24 cellular contexts compared by ENCODE assay signal in the genomic region with DNA sequence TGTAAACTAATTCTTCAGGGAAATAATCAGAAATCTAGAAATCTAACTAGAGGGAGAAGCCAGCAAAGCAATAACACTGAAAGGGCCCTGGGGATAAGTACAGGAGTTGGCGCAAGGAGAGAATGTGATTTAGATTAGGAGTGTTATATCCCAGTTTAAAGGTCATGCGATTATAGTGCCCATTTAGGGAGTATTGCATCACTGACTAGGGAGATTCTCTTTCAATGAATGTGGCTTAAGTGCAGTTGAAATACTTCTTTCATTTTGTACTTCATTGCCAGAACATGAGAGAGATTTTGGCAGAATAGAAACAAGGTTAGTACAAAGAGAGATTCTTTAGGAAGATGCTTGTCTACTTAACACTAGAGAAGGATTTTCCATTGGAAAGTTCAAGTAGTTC. TPM values are rescaled to one million over a fixed set of nuclear protein-coding genes. Genes with fewer than 3 reads are reported as not detected.
DNase-seq lines count a peak whose midpoint lies in the region; ATAC-seq, FAIRE-seq and TF ChIP-seq lines count a peak whose summit lies in the region.
"Had no signal": no experiment of that assay in that cellular context is flagged by ENCODE, and none has a peak within 500 bp of the region (broad histone marks: within the 10 kb centered on the region; RNA-seq: fewer than 3 reads in every experiment).

No MANE protein-coding gene starts in this region.

- H3K4me3 Mint-ChIP-seq in glutamatergic neuron (ENCODE audit: unreplicated experiment) = peak overlapping the region; percentile 59
- H3K4me3 Mint-ChIP-seq: activated naive CD4-positive, alpha-beta T cell treated with anti-CD3 and anti-CD28 coated beads, Interleukin-2, amount 50 U/mL, for 24 hours; central memory CD8-positive, alpha-beta T cell; natural killer cell treated with Interleukin-12 subunit alpha and Interleukin-12 subunit beta and Interleukin-15 and Interleukin-18, amount 100 ng/mL, for 72 hours had no signal

- H3K36me3 ChIP-seq in adipocyte (ENCODE audit: control insufficient read depth, insufficient read depth, low read length, severe bottlenecking) = no peaks in the 10 kb centered on the region
- H3K36me3 ChIP-seq in pancreas = no peaks in the 10 kb centered on the region
- H3K36me3 ChIP-seq in left ventricle myocardium inferior = no peaks in the 10 kb centered on the region
- H3K36me3 ChIP-seq: right lobe of liver, thoracic aorta had no signal

- peaks cover 7% of the 10 kb centered on the region for H3K9me3 Mint-ChIP-seq in glutamatergic neuron (ENCODE audit: unreplicated experiment)
- H3K9me3 Mint-ChIP-seq: activated naive CD4-positive, alpha-beta T cell treated with anti-CD3 and anti-CD28 coated beads, Interleukin-2, amount 50 U/mL, for 24 hours; natural killer cell treated with Interleukin-12 subunit alpha and Interleukin-12 subunit beta and Interleukin-15 and Interleukin-18, amount 100 ng/mL, for 72 hours had no signal

- H3K27ac Mint-ChIP-seq in glutamatergic neuron (ENCODE audit: unreplicated experiment) = peak overlapping the region; percentile 60
- H3K27ac Mint-ChIP-seq: activated naive CD4-positive, alpha-beta T cell treated with anti-CD3 and anti-CD28 coated beads, Interleukin-2, amount 50 U/mL, for 24 hours; natural killer cell treated with Interleukin-12 subunit alpha and Interleukin-12 subunit beta and Interleukin-15 and Interleukin-18, amount 100 ng/mL, for 72 hours had no signal

- TF ChIP-seq CTCF in glutamatergic neuron (IDR thresholded peaks at IDR 0.05; ENCODE audit: partially characterized antibody, unreplicated experiment) = no peak
- no peak for TF ChIP-seq CTCF in pancreas (IDR thresholded peaks at IDR 0.05)
- TF ChIP-seq CTCF in left ventricle myocardium inferior (IDR thresholded peaks at IDR 0.05; ENCODE audit: borderline replicate concordance) = no peak

- WGBS in pancreas, 2 donors = 56 to 59% methylated on average over 2 of the region's 2 CpGs

- no peak overlapping the region for H3K9ac ChIP-seq in adipocyte (ENCODE audit: low read length)
- H3K9ac ChIP-seq: KMS-11 had no signal

- no peak overlapping the region for H3K27ac ChIP-seq in pancreas
- no peak overlapping the region for H3K27ac ChIP-seq in left ventricle myocardium inferior (replicated peaks)
- H3K27ac ChIP-seq: foreskin keratinocyte, KMS-11, right lobe of liver, thoracic aorta had no signal

- H3K4me3 ChIP-seq in adipocyte (ENCODE audit: low read length) (no peak overlapping the region), pancreas (no peak overlapping the region), left ventricle myocardium inferior (no peak overlapping the region)
- H3K4me3 ChIP-seq: right lobe of liver, thoracic aorta had no signal

- H3K27me3 ChIP-seq in adipocyte (replicated peaks; ENCODE audit: control insufficient read depth, insufficient read depth, low read length) = no peaks in the 10 kb centered on the region
- no peaks in the 10 kb centered on the region for H3K27me3 ChIP-seq in pancreas
- no peaks in the 10 kb centered on the region for H3K27me3 ChIP-seq in left ventricle myocardium inferior (ENCODE audit: low read depth)
- H3K27me3 ChIP-seq: foreskin keratinocyte, right lobe of liver had no signal

- H3K27me3 Mint-ChIP-seq in glutamatergic neuron (ENCODE audit: unreplicated experiment) = no peaks in the 10 kb centered on the region
- H3K27me3 Mint-ChIP-seq: activated naive CD4-positive, alpha-beta T cell treated with anti-CD3 and anti-CD28 coated beads, Interleukin-2, amount 50 U/mL, for 24 hours; central memory CD8-positive, alpha-beta T cell; natural killer cell treated with Interleukin-12 subunit alpha and Interleukin-12 subunit beta and Interleukin-15 and Interleukin-18, amount 100 ng/mL, for 72 hours had no signal

- FAIRE-seq in pancreas (lab: Jason Lieb, UNC) = no peak

- no peaks in the 10 kb centered on the region for H3K36me3 Mint-ChIP-seq in glutamatergic neuron (ENCODE audit: unreplicated experiment)
- H3K36me3 Mint-ChIP-seq: activated naive CD4-positive, alpha-beta T cell treated with anti-CD3 and anti-CD28 coated beads, Interleukin-2, amount 50 U/mL, for 24 hours; natural killer cell treated with Interleukin-12 subunit alpha and Interleukin-12 subunit beta and Interleukin-15 and Interleukin-18, amount 100 ng/mL, for 72 hours had no signal

- DNase-seq in NCI-H69 (lab: John Stamatoyannopoulos, UW) = peak; percentile 63
- DNase-seq in adipocyte (ENCODE audit: low read depth) = peak; percentile 78
- DNase-seq in glutamatergic neuron = no peak
- DNase-seq in pancreas = no peak
- no peak for DNase-seq in left ventricle myocardium inferior
- no peak for DNase-seq in HUDEP-2 (lab: John Stamatoyannopoulos, UW; ENCODE audit: unreplicated experiment in 76 of 76)
- no peak for DNase-seq in midbrain (lab: John Stamatoyannopoulos, UW)
- DNase-seq: activated CD4-positive, alpha-beta T cell treated with anti-CD3 and anti-CD28 coated beads, Interleukin-2, amount 50 U/mL, for 48 hours; activated CD4-positive, CD25-positive, alpha-beta regulatory T cell; activated CD8-positive, alpha-beta memory T cell treated with anti-CD3 and anti-CD28 coated beads, Interleukin-2, amount 50 U/mL, for 4 hours; EL; foreskin keratinocyte; NCI-H1694; NCI-H774; PC-3; right lobe of liver; Right ventricle myocardium superior; stimulated activated naive CD8-positive, alpha-beta T cell treated with anti-CD3 and anti-CD28 coated beads, Interleukin-15, Interleukin-2, amounts not matched to agents 100 U/mL and 50 U/mL, for 24 hours had no signal

- H3K4me1 Mint-ChIP-seq in glutamatergic neuron (ENCODE audit: low read depth, unreplicated experiment) = peaks cover 39% of the 10 kb centered on the region
- H3K4me1 Mint-ChIP-seq: activated naive CD4-positive, alpha-beta T cell treated with anti-CD3 and anti-CD28 coated beads, Interleukin-2, amount 50 U/mL, for 24 hours; central memory CD8-positive, alpha-beta T cell had no signal

- peaks cover 3% of the 10 kb centered on the region for H3K4me1 ChIP-seq in adipocyte (ENCODE audit: control insufficient read depth, insufficient read depth, low read length)
- peaks cover 0 to 6% (median 4%) of the 10 kb centered on the region in 3 donors for H3K4me1 ChIP-seq in pancreas
- no peaks in the 10 kb centered on the region for H3K4me1 ChIP-seq in left ventricle myocardium inferior
- H3K4me1 ChIP-seq: right lobe of liver had no signal

- ATAC-seq in pancreas = peak in 3 of 4 donors; percentile 37 to 61 (median 50)
- ATAC-seq: foreskin keratinocyte; left lobe of liver; natural killer cell treated with Interleukin-12 subunit alpha and Interleukin-12 subunit beta and Interleukin-15 and Interleukin-18, amount 100 ng/mL, for 72 hours; PC-3; stimulated activated naive CD8-positive, alpha-beta T cell treated with anti-CD3 and anti-CD28 coated beads, Interleukin-15, Interleukin-2, amounts not matched to agents 100 U/mL and 50 U/mL, for 24 hours had no signal

- H3K9me3 ChIP-seq in adipocyte (ENCODE audit: control insufficient read depth, low read length) = no peaks in the 10 kb centered on the region
- no peaks in the 10 kb centered on the region for H3K9me3 ChIP-seq in pancreas
- H3K9me3 ChIP-seq in left ventricle myocardium inferior (replicated peaks) = no peaks in the 10 kb centered on the region
- H3K9me3 ChIP-seq: right lobe of liver, thoracic aorta had no signal

- intact Hi-C loops in pancreas (cut with DNase I) (no loop called here), left ventricle myocardium inferior (cut with micrococcal nuclease) (no loop called here)

RNA-seq across cellular contexts. Expression of a gene that starts 13.9 kb away (rescaled TPM):
- total RNA-seq in glutamatergic neuron (ENCODE audit: unreplicated experiment) = 330 TPM
- 1 to 10 TPM in 4 of 6 donors, under 1 TPM in 2; 0.69 to 2.1 (median 1.6) TPM for total RNA-seq in pancreas
- polyA plus RNA-seq in pancreas = 1 to 10 TPM in 1 of 2 donors, under 1 TPM in 1; 0.65 to 4.3 TPM
- total RNA-seq in left ventricle myocardium inferior = 0.19 TPM
- total RNA-seq: natural killer cell treated with Interleukin-12 subunit alpha and Interleukin-12 subunit beta and Interleukin-15 and Interleukin-18, amount 100 ng/mL, for 72 hours; PC-3 had no signal

Comparison
In these comparisons a context has a peak if more than half of its experiments do, and no peak if none do; other contexts are left out.
1. DNase-seq: peak in NCI-H69 (single experiment) and adipocyte (single experiment); none in glutamatergic neuron (single experiment), pancreas (0 of 6), left ventricle myocardium inferior (single experiment), HUDEP-2 (0 of 76) and midbrain (single experiment).
2. RNA of a gene that starts 13.9 kb away (total RNA-seq): 330 TPM in glutamatergic neuron (single experiment); 0.69 to 2.1 TPM in pancreas and 0.19 TPM in left ventricle myocardium inferior (single experiment); every median in the first group is over 100 times any median in the second.